2 cellular contexts compared by ENCODE assay signal in genomic region chr2:23351388-23352141, GRCh38.
A peak's percentile ranks its signal among the peaks of the same experiment; 100 is the strongest.
TF ChIP-seq lines count a peak whose summit lies in the region.

No MANE protein-coding gene starts in this region.

TF ChIP-seq in SK-N-SH treated with all-trans-retinoic acid at 6 μM for 48 hours, 23 proteins besides CTCF, POLR2A, EP300 and RAD21 (continued from another document):
- TF ChIP-seq TSHZ2 (CRISPR knock-in tag; IDR thresholded peaks at IDR 0.05), result peak; percentile 56
- no peak for TF ChIP-seq PATZ1 (CRISPR knock-in tag; IDR thresholded peaks at IDR 0.05; ENCODE audit: borderline replicate concordance)
- TF ChIP-seq TOX (CRISPR knock-in tag; IDR thresholded peaks at IDR 0.05; ENCODE audit: borderline replicate concordance), result no peak
- TF ChIP-seq ZNF70 (CRISPR knock-in tag; IDR thresholded peaks at IDR 0.05), result no peak
- no peak for TF ChIP-seq POU6F1 (CRISPR knock-in tag; IDR thresholded peaks at IDR 0.05; ENCODE audit: borderline replicate concordance, low read depth)
- TF ChIP-seq ZFP3 (CRISPR knock-in tag; IDR thresholded peaks at IDR 0.05), result peak; percentile 47; the same call in 1 of the 2 replicates

TF ChIP-seq in GM12878, 131 proteins besides CTCF, POLR2A, EP300 and RAD21 (continued from another document):
- TF ChIP-seq CUX1 (IDR thresholded peaks at IDR 0.05; ENCODE audit: insufficient replicate concordance, low read depth, low read length) (no peak), BHLHE40 (IDR thresholded peaks at IDR 0.05; ENCODE audit: borderline replicate concordance in 1 of 2, low read depth in 2 of 2, low read length in 1 of 2) (peak in 1 of 2 experiments; percentile 19; a peak in 1 of 4 replicates), MEF2B (IDR thresholded peaks at IDR 0.05; ENCODE audit: partially characterized antibody, poor library complexity, severe bottlenecking) (no peak), PAX5 (IDR thresholded peaks at IDR 0.05; ENCODE audit: borderline replicate concordance, low read depth, low read length) (0 out of 2 replicates have a peak, but pooled peaks have one; percentile 7), EZH2 (IDR thresholded peaks at IDR 0.05; ENCODE audit: borderline replicate concordance, control insufficient read depth, low read depth, low read length) (no peak), SUPT20H (IDR thresholded peaks at IDR 0.05; ENCODE audit: borderline replicate concordance, control insufficient read depth, low read depth, low read length) (no peak), REST (IDR thresholded peaks at IDR 0.05; ENCODE audit: low read depth, low read length) (no peak), CREM (IDR thresholded peaks at IDR 0.05; ENCODE audit: low read depth) (peak; percentile 38; the same call in 1 of the 2 replicates), TCF12 (IDR thresholded peaks at IDR 0.05; ENCODE audit: low read depth, low read length) (no peak), SIX5 (IDR thresholded peaks at IDR 0.05; ENCODE audit: low read depth, low read length, severe bottlenecking) (no peak), EED (IDR thresholded peaks at IDR 0.05; ENCODE audit: low read depth) (peak; percentile 20; the same call in 1 of the 2 replicates), SKIL (IDR thresholded peaks at IDR 0.05; ENCODE audit: low read depth, poor library complexity, severe bottlenecking) (no peak), ZBTB4 (CRISPR knock-in tag; IDR thresholded peaks at IDR 0.05) (no peak), DPF2 (IDR thresholded peaks at IDR 0.05) (no peak), SRF (IDR thresholded peaks at IDR 0.05; ENCODE audit: low read depth in 2 of 2, low read length in 2 of 2) (no peak), IRF5 (IDR thresholded peaks at IDR 0.05; ENCODE audit: borderline replicate concordance) (no peak), ZNF24 (IDR thresholded peaks at IDR 0.05) (no peak), ZBED1 (IDR thresholded peaks at IDR 0.05; ENCODE audit: borderline replicate concordance) (no peak), RUNX3 (IDR thresholded peaks at IDR 0.05; ENCODE audit: low read length) (peak; percentile 43; the same call in 1 of the 2 replicates), IKZF1 (conservative IDR thresholded peaks at IDR 0.05) (no peak), CBFB (IDR thresholded peaks at IDR 0.05; ENCODE audit: low read depth) (no peak)
